ENCODE assay signal across 11 cellular contexts in genomic region chr2:213227458-213227857, GRCh38. TPM values are rescaled to one million over a fixed set of nuclear protein-coding genes. Genes with fewer than 3 reads are reported as not detected.
A peak's percentile ranks its signal among the peaks of the same experiment; 100 is the strongest.
DNase-seq lines count a peak whose midpoint lies in the region; ATAC-seq and TF ChIP-seq lines count a peak whose summit lies in the region.
"Had no signal": no experiment of that assay in that cellular context is flagged by ENCODE, and none has a peak within 500 bp of the region (broad histone marks: within the 10 kb centered on the region; RNA-seq: fewer than 3 reads in every experiment).

No MANE protein-coding gene starts in this region.

- H3K4me1 ChIP-seq in BE2C: no peaks in the 10 kb centered on the region
- H3K4me1 ChIP-seq: upper lobe of right lung had no signal

- ATAC-seq in GM19025 (IDR thresholded peaks at IDR 0.05; ENCODE audit: low read depth, unreplicated experiment) (peak; percentile 82), HG02571 (IDR thresholded peaks at IDR 0.05; ENCODE audit: unreplicated experiment) (peak; percentile 81), HG03520 (IDR thresholded peaks at IDR 0.05; ENCODE audit: unreplicated experiment) (peak; percentile 96), memory B cell (ENCODE audit: low read depth) (peak; percentile 71)
- ATAC-seq: upper lobe of right lung had no signal

- H3K27ac Mint-ChIP-seq in memory B cell: no peak overlapping the region

- no peak overlapping the region for H3K4me3 ChIP-seq in BE2C (ENCODE audit: low read depth, low read length)
- H3K4me3 ChIP-seq: upper lobe of right lung had no signal

- H3K4me3 Mint-ChIP-seq in memory B cell: no peak overlapping the region

- peaks cover 16% of the 10 kb centered on the region for H3K4me1 Mint-ChIP-seq in memory B cell

- TF ChIP-seq CTCF in BE2C (IDR thresholded peaks at IDR 0.05; ENCODE audit: low read depth, low read length): no peak

- no peaks in the 10 kb centered on the region for H3K9me3 Mint-ChIP-seq in memory B cell

- H3K27me3 ChIP-seq in BE2C: no peaks in the 10 kb centered on the region
- H3K27me3 ChIP-seq: upper lobe of right lung had no signal

- H3K9me3 ChIP-seq in BE2C: no peaks in the 10 kb centered on the region
- H3K9me3 ChIP-seq: upper lobe of right lung had no signal

- DNase-seq in memory B cell (ENCODE audit: low spot score in 2 of 2) (no peak), BE2C (no peak), GM19238 (ENCODE audit: insufficient read length, low spot score) (no peak), GM03348 (ENCODE audit: low spot score) (no peak)
- DNase-seq in activated CD4-positive, alpha-beta T cell treated with anti-CD3 and anti-CD28 coated beads, Interleukin-2, amount 50 U/mL, for 1 hour: no peak
- DNase-seq: activated gamma-delta T cell treated with Interleukin-2 at 50 U/mL for 16 hours, NCI-H187, upper lobe of right lung had no signal

- no peaks in the 10 kb centered on the region for H3K36me3 Mint-ChIP-seq in memory B cell

- H3K27me3 Mint-ChIP-seq in memory B cell: no peaks in the 10 kb centered on the region

- H3K36me3 ChIP-seq in BE2C: no peaks in the 10 kb centered on the region
- H3K36me3 ChIP-seq: upper lobe of right lung had no signal

RNA-seq across cellular contexts. Expression of gene SPAG16, which starts 56.8 kb away (rescaled TPM):
- polyA plus RNA-seq in BE2C (2012; ENCODE audit: insufficient read depth, insufficient read length, low read depth): 17.7 TPM
